Comparison of ENCODE assay signal across 24 cellular contexts in genomic region chr9:100281676-100282387, GRCh38.
"Had no signal": no experiment of that assay in that cellular context is flagged by ENCODE, and none has a peak within 500 bp of the region (broad histone marks: within the 10 kb centered on the region; RNA-seq: fewer than 3 reads in every experiment).

No MANE protein-coding gene starts in this region.

- ATAC-seq: activated CD4-positive, alpha-beta T cell treated with anti-CD3 and anti-CD28 coated beads for 36 hours; activated T-helper 17 cell treated with anti-CD3 and anti-CD28 coated beads, Interleukin-2, amount 50 U/mL, for 72 hours; Panc1 had no signal

- H3K27ac ChIP-seq: brain microvascular endothelial cell, KMS-11, WERI-Rb-1 had no signal

- H3K27me3 Mint-ChIP-seq: activated CD4-positive, alpha-beta memory T cell treated with anti-CD3 and anti-CD28 coated beads, Interleukin-2, amount 10 ng/mL, durations not matched to agents 7 days and 5 days; activated CD4-positive, alpha-beta T cell treated with anti-CD3 and anti-CD28 coated beads for 36 hours; activated naive CD4-positive, alpha-beta T cell treated with anti-CD3 and anti-CD28 coated beads, Interleukin-2, amount 10 ng/mL, durations not matched to agents 7 days and 5 days; activated naive CD8-positive, alpha-beta T cell treated with anti-CD3 and anti-CD28 coated beads for 36 hours; activated T-helper 17 cell treated with anti-CD3 and anti-CD28 coated beads, Interleukin-2, amount 50 U/mL, for 72 hours had no signal

- H3K27ac Mint-ChIP-seq: activated CD4-positive, alpha-beta memory T cell treated with anti-CD3 and anti-CD28 coated beads, Interleukin-2, amount 10 ng/mL, durations not matched to agents 7 days and 5 days; activated CD4-positive, alpha-beta T cell treated with anti-CD3 and anti-CD28 coated beads for 36 hours; activated naive CD4-positive, alpha-beta T cell treated with anti-CD3 and anti-CD28 coated beads, Interleukin-2, amount 10 ng/mL, durations not matched to agents 7 days and 5 days; activated naive CD8-positive, alpha-beta T cell treated with anti-CD3 and anti-CD28 coated beads for 36 hours; activated T-helper 17 cell treated with anti-CD3 and anti-CD28 coated beads, Interleukin-2, amount 50 U/mL, for 72 hours had no signal

- H3K36me3 ChIP-seq: WERI-Rb-1 had no signal

- H3K9ac ChIP-seq: KMS-11 had no signal

- H3K27me3 ChIP-seq: brain microvascular endothelial cell had no signal

- H3K4me1 Mint-ChIP-seq: activated CD4-positive, alpha-beta memory T cell treated with anti-CD3 and anti-CD28 coated beads, Interleukin-2, amount 10 ng/mL, durations not matched to agents 7 days and 5 days; activated naive CD4-positive, alpha-beta T cell treated with anti-CD3 and anti-CD28 coated beads, Interleukin-2, amount 10 ng/mL, durations not matched to agents 7 days and 5 days had no signal

- H3K4me3 Mint-ChIP-seq: activated CD4-positive, alpha-beta memory T cell treated with anti-CD3 and anti-CD28 coated beads, Interleukin-2, amount 10 ng/mL, durations not matched to agents 7 days and 5 days; activated CD4-positive, alpha-beta T cell treated with anti-CD3 and anti-CD28 coated beads for 36 hours; activated naive CD4-positive, alpha-beta T cell treated with anti-CD3 and anti-CD28 coated beads, Interleukin-2, amount 10 ng/mL, durations not matched to agents 7 days and 5 days; activated naive CD8-positive, alpha-beta T cell treated with anti-CD3 and anti-CD28 coated beads for 36 hours; activated T-helper 17 cell treated with anti-CD3 and anti-CD28 coated beads, Interleukin-2, amount 50 U/mL, for 72 hours had no signal

- DNase-seq: activated CD4-positive, alpha-beta memory T cell treated with anti-CD3 and anti-CD28 coated beads, Interleukin-2, amount 10 ng/mL, durations not matched to agents 7 days and 5 days; activated CD4-positive, alpha-beta T cell treated with anti-CD3 and anti-CD28 coated beads for 36 hours; activated CD4-positive, alpha-beta T cell treated with anti-CD3 and anti-CD28 coated beads, Interleukin-2, amount 50 U/mL, for 1 hour; activated gamma-delta T cell treated with Interleukin-2 at 50 U/mL for 16 hours; activated naive CD4-positive, alpha-beta T cell treated with anti-CD3 and anti-CD28 coated beads, Interleukin-2, amount 10 ng/mL, durations not matched to agents 7 days and 5 days; activated naive CD8-positive, alpha-beta T cell treated with anti-CD3 and anti-CD28 coated beads for 36 hours; activated T-cell treated with anti-CD3 and anti-CD28 coated beads for 4 hours; activated T-cell treated with anti-CD3 and anti-CD28 coated beads, Interleukin-2, amount 50 U/mL, for 48 hours; brain microvascular endothelial cell; caudate nucleus; NCI-H1092; NCI-H1417; NCI-H1930; NCI-H2171; NCI-H2227 treated with DMSO at 0.1 percent for 48 hours; NCI-H526; NCI-H82; RPMI8226; SHP77; T-helper 1 cell; WERI-Rb-1 had no signal
